Comparison of ENCODE assay signal across 24 cellular contexts in the genomic region with DNA sequence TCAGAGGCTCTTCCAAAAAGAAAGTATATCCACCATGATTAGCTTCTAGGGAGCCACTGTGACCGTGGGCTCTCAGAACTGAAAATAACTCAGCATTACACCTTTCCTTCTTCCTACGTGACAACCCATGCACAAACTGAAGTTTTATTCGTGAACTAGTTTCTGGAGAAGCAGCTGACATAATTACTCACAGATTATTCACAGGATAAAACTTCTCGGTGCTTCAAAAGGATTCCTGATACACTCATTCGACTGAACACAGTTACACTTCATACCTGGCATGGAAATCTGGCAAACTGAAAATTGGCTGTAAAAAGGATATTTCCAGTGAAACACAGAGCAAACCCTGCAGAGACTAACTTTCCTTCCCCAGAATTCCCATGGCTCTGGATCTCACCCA.
DNase-seq lines count a peak whose midpoint lies in the region; ATAC-seq and TF ChIP-seq lines count a peak whose summit lies in the region.
"Had no signal": no experiment of that assay in that cellular context is flagged by ENCODE, and none has a peak within 500 bp of the region (broad histone marks: within the 10 kb centered on the region; RNA-seq: fewer than 3 reads in every experiment).

No MANE protein-coding gene starts in this region.

- H3K18ac ChIP-seq in H9 (ENCODE audit: insufficient read length, low read depth, low read length) = no peak overlapping the region

- H3K27me3 ChIP-seq in MG63 (peaks cover 2% of the 10 kb centered on the region; the same call in 1 of the 2 replicates), RWPE2 (ENCODE audit: insufficient read depth, poor library complexity, severe bottlenecking) (no peaks in the 10 kb centered on the region), esophagus muscularis mucosa (no peaks in the 10 kb centered on the region), H9 (ENCODE audit: insufficient read depth, low read length) (no peaks in the 10 kb centered on the region)

- ATAC-seq in RWPE2 (ENCODE audit: low read depth) (peak; percentile 51; the same call in 2 of the 3 replicates), GM19467 (IDR thresholded peaks at IDR 0.05; ENCODE audit: unreplicated experiment) (no peak)
- ATAC-seq: CD8-positive, alpha-beta T cell had no signal

- no peak for TF ChIP-seq POLR2A in esophagus muscularis mucosa (IDR thresholded peaks at IDR 0.05; ENCODE audit: low read depth)

- no peak overlapping the region for H2BK120ac ChIP-seq in H9 (ENCODE audit: low read depth, low read length, poor library complexity, severe bottlenecking)

- H4K91ac ChIP-seq in H9 (ENCODE audit: insufficient read length, low read depth, low read length) = no peak overlapping the region

- H3K9me3 ChIP-seq in MG63 = no peaks in the 10 kb centered on the region
- H3K9me3 ChIP-seq in RWPE2 (ENCODE audit: severe bottlenecking) = no peaks in the 10 kb centered on the region
- no peaks in the 10 kb centered on the region for H3K9me3 ChIP-seq in esophagus muscularis mucosa
- H3K9me3 ChIP-seq in H9 (ENCODE audit: control insufficient read depth, low read depth, low read length) = no peaks in the 10 kb centered on the region
- H3K9me3 ChIP-seq: Caco-2 had no signal

- no peak overlapping the region for H3K4me2 ChIP-seq in H9 (ENCODE audit: insufficient read depth, insufficient read length, low read length)
- H3K4me2 ChIP-seq: KMS-11 had no signal

- H4K5ac ChIP-seq in H9 (ENCODE audit: insufficient read length, low read depth, low read length) = no peak overlapping the region

- no peaks in the 10 kb centered on the region for H4K20me1 ChIP-seq in H9 (ENCODE audit: control insufficient read depth, insufficient read depth, insufficient read length)

- no peak overlapping the region for H3K27ac Mint-ChIP-seq in H9
- H3K27ac Mint-ChIP-seq: B cell; CD8-positive, alpha-beta T cell; IgD-negative memory B cell had no signal

- H3K27me3 Mint-ChIP-seq in H9 (ENCODE audit: low read depth) = no peaks in the 10 kb centered on the region
- H3K27me3 Mint-ChIP-seq: IgD-negative memory B cell had no signal

- H3K9me3 Mint-ChIP-seq in H9 = no peaks in the 10 kb centered on the region
- H3K9me3 Mint-ChIP-seq: CD8-positive, alpha-beta T cell had no signal

- no peaks in the 10 kb centered on the region for H3K79me2 ChIP-seq in H9 (ENCODE audit: insufficient read depth, low read length)

- no peaks in the 10 kb centered on the region for H3K23me2 ChIP-seq in H9 (ENCODE audit: insufficient read length, low read depth, low read length, poor library complexity, severe bottlenecking)

- H3K36me3 ChIP-seq in MG63 (no peaks in the 10 kb centered on the region), RWPE2 (ENCODE audit: low read depth) (no peaks in the 10 kb centered on the region), esophagus muscularis mucosa (no peaks in the 10 kb centered on the region)

- no peak overlapping the region for H3K4ac ChIP-seq in H9 (ENCODE audit: low read depth, low read length)

- H3K23ac ChIP-seq in H9 (ENCODE audit: insufficient read length, low read depth, low read length) = no peak overlapping the region

- H3K4me3 ChIP-seq in MG63 = 0 out of 2 replicates have a peak overlapping the region, but pooled peaks have one; percentile 10
- H3K4me3 ChIP-seq in RWPE2 (ENCODE audit: severe bottlenecking) = no peak overlapping the region
- no peak overlapping the region for H3K4me3 ChIP-seq in esophagus muscularis mucosa

- H2BK15ac ChIP-seq in H9 (ENCODE audit: low read depth, low read length) = no peak overlapping the region

- no peak overlapping the region for H2AFZ ChIP-seq in H9 (ENCODE audit: low read length)

- H3K14ac ChIP-seq in H9 (ENCODE audit: insufficient read depth, low read length) = no peak overlapping the region

- no peak overlapping the region for H2BK12ac ChIP-seq in H9 (ENCODE audit: insufficient read length, low read depth, low read length)

- H3K27ac ChIP-seq in RWPE2 (ENCODE audit: poor library complexity, severe bottlenecking) (no peak overlapping the region), esophagus muscularis mucosa (replicated peaks in 1 of 4) (no peak overlapping the region), H9 (ENCODE audit: insufficient read length, low read depth, low read length) (no peak overlapping the region)
- H3K27ac ChIP-seq: C4-2B, KMS-11 had no signal

- H2BK20ac ChIP-seq in H9 (ENCODE audit: low read depth, low read length, poor library complexity, severe bottlenecking) = no peak overlapping the region

- no peak overlapping the region for H3K56ac ChIP-seq in H9 (ENCODE audit: insufficient read length, low read depth, low read length)

- 58% methylated on average over 5 of the region's 5 CpGs for WGBS in esophagus muscularis mucosa
- no CpG with 5 or more reads among the region's 5 CpGs for WGBS in H9 (ENCODE audit: extremely low coverage, insufficient read length, low lambda C conversion rate)

- H2AK5ac ChIP-seq in H9 (ENCODE audit: insufficient read length, low read length) = no peak overlapping the region

- no peaks in the 10 kb centered on the region; a peak in 1 of 7 replicates for H3K36me3 Mint-ChIP-seq in H9 (ENCODE audit: insufficient read depth in 1 of 3, low read depth in 3 of 3)
- H3K36me3 Mint-ChIP-seq: CD8-positive, alpha-beta T cell; IgD-negative memory B cell had no signal

- TF ChIP-seq CTCF in RWPE2 (IDR thresholded peaks at IDR 0.05; ENCODE audit: poor library complexity, severe bottlenecking) (no peak), esophagus muscularis mucosa (IDR thresholded peaks at IDR 0.05) (no peak), H9 (conservative IDR thresholded peaks at IDR 0.05) (no peak)

- DNase-seq in MG63 (no peak), RWPE2 (ENCODE audit: low spot score) (no peak), esophagus muscularis mucosa (ENCODE audit: extremely low spot score) (peak; percentile 8), renal cortical epithelial cell (ENCODE audit: low read depth) (peak; percentile 21), H9 (no peak), OCI-M2 (lab: John Stamatoyannopoulos, UW; ENCODE audit: unreplicated experiment) (no peak)
- DNase-seq in activated T-cell treated with anti-CD3 and anti-CD28 coated beads, Interleukin-2, amount 50 U/mL, for 48 hours = no peak
- DNase-seq: Caco-2; CD8-positive, alpha-beta T cell; DMS79 treated with DMSO at 0.1 percent for 48 hours; GF-D8; H7; NCI-H1092; NCI-H1417 treated with DMSO at 0.1 percent for 48 hours; NCI-H1694 treated with DMSO at 0.1 percent for 48 hours; NCI-H2081; NCI-H2227 treated with DMSO at 0.1 percent for 48 hours; NCI-H526 treated with DMSO at 0.1 percent for 48 hours; Right ventricle myocardium superior had no signal

- no peaks in the 10 kb centered on the region for H3K79me1 ChIP-seq in H9 (ENCODE audit: insufficient read depth, low read depth, low read length, poor library complexity, severe bottlenecking)

- H3K9ac ChIP-seq in H9 (ENCODE audit: extremely low read depth, insufficient read length, low read length) = no peak overlapping the region
- H3K9ac ChIP-seq: KMS-11 had no signal

- intact Hi-C loops in esophagus muscularis mucosa (cut with DNase I) = no loop called here

- no peak overlapping the region for H3T11ph ChIP-seq in H9 (ENCODE audit: low read length)

- no peak overlapping the region for H3K4me3 Mint-ChIP-seq in H9
- H3K4me3 Mint-ChIP-seq: B cell; CD8-positive, alpha-beta T cell; IgD-negative memory B cell had no signal

- H3K4me1 ChIP-seq in RWPE2 (ENCODE audit: insufficient read depth, poor library complexity, severe bottlenecking) (no peaks in the 10 kb centered on the region), esophagus muscularis mucosa (no peaks in the 10 kb centered on the region), H9 (ENCODE audit: insufficient read depth, low read length) (no peaks in the 10 kb centered on the region)
- H3K4me1 ChIP-seq: Caco-2 had no signal

- no peak overlapping the region for H2BK5ac ChIP-seq in H9 (ENCODE audit: insufficient read length, low read length)

- TF ChIP-seq EP300 in esophagus muscularis mucosa (IDR thresholded peaks at IDR 0.05) = no peak

- H4K8ac ChIP-seq in H9 (replicated peaks; ENCODE audit: insufficient read length, low read depth, low read length) = no peak overlapping the region

- H3K4me1 Mint-ChIP-seq in H9 = peaks cover 6 to 8% of the 10 kb centered on the region in 2 experiments
- H3K4me1 Mint-ChIP-seq: B cell, IgD-negative memory B cell had no signal

Comparison
In these comparisons a context has a peak if more than half of its experiments do, and no peak if none do; other contexts are left out.
1. DNase-seq: peak in esophagus muscularis mucosa (single experiment) and renal cortical epithelial cell (single experiment); none in MG63 (single experiment), RWPE2 (single experiment), activated T-cell treated with anti-CD3 and anti-CD28 coated beads, Interleukin-2, amount 50 U/mL, for 48 hours (0 of 2), H9 (single experiment) and OCI-M2 (single experiment).